ENCODE assay signal across 12 cellular contexts in the genomic region with DNA sequence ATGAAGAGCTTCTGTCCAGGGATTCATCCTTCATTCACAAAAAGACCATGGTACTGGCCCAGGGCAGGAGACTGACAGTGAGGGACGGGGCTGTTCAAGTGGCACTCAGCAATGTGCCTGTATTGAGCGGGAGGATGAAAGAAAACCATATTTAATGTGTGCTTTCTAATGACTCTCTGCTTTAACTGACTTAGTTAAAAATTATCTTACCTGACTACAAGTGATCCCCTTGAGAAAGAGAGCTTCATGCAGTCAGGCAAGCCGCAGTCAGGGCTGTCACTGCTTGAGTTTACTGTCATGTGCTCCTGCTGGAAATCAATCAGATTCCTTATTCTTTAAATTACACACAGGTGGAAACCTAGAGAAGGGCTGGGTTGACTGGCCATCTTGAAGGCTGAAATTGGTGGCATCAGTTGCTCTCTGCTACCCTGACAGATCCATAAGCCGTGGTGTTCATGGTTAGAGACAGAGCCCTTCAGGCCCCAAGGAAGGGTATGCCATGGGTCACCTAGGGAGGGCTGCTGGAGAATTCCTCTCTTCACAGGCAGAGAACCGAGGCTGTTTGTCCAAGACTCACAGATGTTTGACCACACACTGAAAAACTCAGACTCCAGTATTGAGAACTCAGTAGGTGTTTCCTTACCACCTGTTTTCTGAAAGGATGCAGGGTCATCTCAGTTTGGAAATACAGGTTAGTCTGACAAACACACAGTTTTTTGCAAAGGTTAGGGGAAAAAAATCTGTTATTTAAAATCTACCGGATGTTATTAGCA.
DNase-seq lines count a peak whose midpoint lies in the region; ATAC-seq and TF ChIP-seq lines count a peak whose summit lies in the region.
"Had no signal": no experiment of that assay in that cellular context is flagged by ENCODE, and none has a peak within 500 bp of the region (broad histone marks: within the 10 kb centered on the region; RNA-seq: fewer than 3 reads in every experiment).

No MANE protein-coding gene starts in this region.

- H3F3A ChIP-seq in neural progenitor cell (ENCODE audit: low read depth) = no peaks in the 10 kb centered on the region

- DNase-seq in Peyer's patch (no peak), neural progenitor cell (ENCODE audit: low spot score) (peak; percentile 28), DMS 273 (lab: John Stamatoyannopoulos, UW; ENCODE audit: unreplicated experiment) (no peak), NCI-H446 (lab: John Stamatoyannopoulos, UW) (no peak), AML-193 (lab: John Stamatoyannopoulos, UW) (no peak), NCI-H526 treated with DMSO at 0.1 percent for 48 hours (lab: John Stamatoyannopoulos, UW) (no peak)
- DNase-seq: activated CD4-positive, alpha-beta T cell treated with anti-CD3 and anti-CD28 coated beads, Interleukin-2, amount 10 ng/mL, durations not matched to agents 24 days and 14 days; esophagus squamous epithelium; mammary epithelial cell had no signal

- no peaks in the 10 kb centered on the region for H3K27me3 Mint-ChIP-seq in neural progenitor cell (ENCODE audit: insufficient read depth, low read depth)

- H3K79me2 ChIP-seq in neural progenitor cell (ENCODE audit: low read depth) = peaks cover 97% of the 10 kb centered on the region

- H3K27me3 ChIP-seq in Peyer's patch (no peaks in the 10 kb centered on the region), neural progenitor cell (no peaks in the 10 kb centered on the region)
- H3K27me3 ChIP-seq: esophagus squamous epithelium had no signal

- no peak for TF ChIP-seq CTCF in Peyer's patch (IDR thresholded peaks at IDR 0.05)
- TF ChIP-seq CTCF in neural progenitor cell (IDR thresholded peaks at IDR 0.05) = no peak

- H3K4me1 Mint-ChIP-seq in neural progenitor cell = peaks cover 36% of the 10 kb centered on the region

- peak overlapping the region; percentile 34 to 54 (median 49) for H3K27ac ChIP-seq in Peyer's patch
- no peak overlapping the region for H3K27ac ChIP-seq in neural progenitor cell
- H3K27ac ChIP-seq: thoracic aorta had no signal

- peaks cover 3% of the 10 kb centered on the region for H3K9me3 Mint-ChIP-seq in neural progenitor cell
- H3K9me3 Mint-ChIP-seq: activated CD4-positive, alpha-beta T cell treated with anti-CD3 and anti-CD28 coated beads, Interleukin-2, amount 10 ng/mL, durations not matched to agents 24 days and 14 days had no signal

- peaks cover 6 to 68% (median 10%) of the 10 kb centered on the region in 4 donors for H3K4me1 ChIP-seq in Peyer's patch
- peaks cover 55% of the 10 kb centered on the region for H3K4me1 ChIP-seq in neural progenitor cell

- no peak overlapping the region for H3K4me3 Mint-ChIP-seq in neural progenitor cell
- H3K4me3 Mint-ChIP-seq: activated CD4-positive, alpha-beta T cell treated with anti-CD3 and anti-CD28 coated beads, Interleukin-2, amount 10 ng/mL, durations not matched to agents 24 days and 14 days had no signal

- H3K9me3 ChIP-seq in Peyer's patch (no peaks in the 10 kb centered on the region), neural progenitor cell (ENCODE audit: low read depth) (no peaks in the 10 kb centered on the region)
- H3K9me3 ChIP-seq: esophagus squamous epithelium, thoracic aorta had no signal

- peak; percentile 29 for ATAC-seq in GM18870 (IDR thresholded peaks at IDR 0.05; ENCODE audit: unreplicated experiment)
- ATAC-seq in HG02840 (IDR thresholded peaks at IDR 0.05; ENCODE audit: low FRiP score, unreplicated experiment) = peak; percentile 25

- no peak overlapping the region for H3K9ac ChIP-seq in neural progenitor cell

- H3K4me3 ChIP-seq in Peyer's patch (no peak overlapping the region), neural progenitor cell (no peak overlapping the region)
- H3K4me3 ChIP-seq: esophagus squamous epithelium, thoracic aorta had no signal

- no peak overlapping the region for H3K4me2 ChIP-seq in neural progenitor cell

- H2AFZ ChIP-seq in neural progenitor cell (replicated peaks) = no peak overlapping the region

- H4K20me1 ChIP-seq in neural progenitor cell (ENCODE audit: low read depth) = peaks cover 96% of the 10 kb centered on the region

- H3K36me3 ChIP-seq in Peyer's patch = no peaks in the 10 kb centered on the region
- H3K36me3 ChIP-seq in neural progenitor cell = no peaks in the 10 kb centered on the region
- H3K36me3 ChIP-seq: esophagus squamous epithelium, thoracic aorta had no signal

- peaks cover 5% of the 10 kb centered on the region for H3K36me3 Mint-ChIP-seq in neural progenitor cell

- no peak for TF ChIP-seq POLR2A in Peyer's patch (IDR thresholded peaks at IDR 0.05)

- H3K27ac Mint-ChIP-seq in neural progenitor cell = no peak overlapping the region
- H3K27ac Mint-ChIP-seq: activated CD4-positive, alpha-beta T cell treated with anti-CD3 and anti-CD28 coated beads, Interleukin-2, amount 10 ng/mL, durations not matched to agents 24 days and 14 days had no signal
